ENCODE assay signal across 8 cellular contexts in genomic region chr14:75310295-75311059, GRCh38. TPM values are rescaled to one million over a fixed set of nuclear protein-coding genes. Genes with fewer than 3 reads are reported as not detected.
DNase-seq lines count a peak whose midpoint lies in the region; ATAC-seq and TF ChIP-seq lines count a peak whose summit lies in the region.

No MANE protein-coding gene starts in this region.

- H2BK5ac ChIP-seq in IMR-90 (ENCODE audit: low read depth, low read length, poor library complexity, severe bottlenecking): no peak overlapping the region

- no peak overlapping the region for H2BK120ac ChIP-seq in IMR-90 (ENCODE audit: low read depth, low read length)

- intact Hi-C loops in IMR-90 (cut with micrococcal nuclease): no loop called here
- intact Hi-C loops in left ventricle myocardium inferior (cut with micrococcal nuclease): no loop called here
- intact Hi-C loops in prostate gland (cut with DNase I): loop anchor here (10.0 kb wide), 1 partner anchor 114 kb away; the partner anchor contains the start of gene JDP2
- intact Hi-C loops in naive thymus-derived CD4-positive, alpha-beta T cell (cut with micrococcal nuclease): no loop called here

- H3K4ac ChIP-seq in IMR-90 (ENCODE audit: low read depth, low read length): peak overlapping the region; percentile 44; the same call in 1 of the 2 replicates

- peak overlapping the region in 1 of 2 experiments; percentile 4; a peak in 1 of 4 replicates for H4K8ac ChIP-seq in IMR-90 (ENCODE audit: low read depth in 2 of 2, low read length in 2 of 2)

- H3K4me2 ChIP-seq in IMR-90 (ENCODE audit: low read depth, low read length): peak overlapping the region; percentile 20; the same call in 1 of the 2 replicates

- H3K9me3 ChIP-seq in IMR-90 (ENCODE audit: control insufficient read depth, insufficient read depth, low read length) (no peaks in the 10 kb centered on the region), left ventricle myocardium inferior (replicated peaks) (no peaks in the 10 kb centered on the region), prostate gland (no peaks in the 10 kb centered on the region)
- no peaks in the 10 kb centered on the region for H3K9me3 ChIP-seq in naive thymus-derived CD4-positive, alpha-beta T cell (ENCODE audit: control insufficient read depth in 2 of 3, low read length in 3 of 3)

- no peak overlapping the region; the same call in 1 of the 2 replicates for H4K5ac ChIP-seq in IMR-90 (ENCODE audit: low read depth, low read length)

- no peak overlapping the region for H3K27ac Mint-ChIP-seq in activated T-cell treated with anti-CD3 and anti-CD28 coated beads, Interleukin-2, amount 50 U/mL, for 72 hours
- no peak overlapping the region for H3K27ac Mint-ChIP-seq in naive thymus-derived CD4-positive, alpha-beta T cell

- H3K27ac ChIP-seq in IMR-90 (ENCODE audit: insufficient read depth, low read length) (peak overlapping the region; percentile 39; the same call in 1 of the 2 replicates), left ventricle myocardium inferior (replicated peaks) (peak overlapping the region; percentile 76), prostate gland (peak overlapping the region; percentile 46 to 63)
- no peak overlapping the region for H3K27ac ChIP-seq in naive thymus-derived CD4-positive, alpha-beta T cell (ENCODE audit: low read depth, low read length)

- no peak for TF ChIP-seq RAD21 in IMR-90 (IDR thresholded peaks at IDR 0.05; ENCODE audit: low read length)

- H3K4me3 ChIP-seq in IMR-90 (ENCODE audit: insufficient read depth, low read depth, low read length): no peak overlapping the region
- H3K4me3 ChIP-seq in left ventricle myocardium inferior: peak overlapping the region; percentile 34
- H3K4me3 ChIP-seq in prostate gland: no peak overlapping the region
- H3K4me3 ChIP-seq in naive thymus-derived CD4-positive, alpha-beta T cell (ENCODE audit: low read length): no peak overlapping the region

- H3K27me3 Mint-ChIP-seq in activated T-cell treated with anti-CD3 and anti-CD28 coated beads, Interleukin-2, amount 50 U/mL, for 72 hours (ENCODE audit: low read depth): peaks cover 10% of the 10 kb centered on the region
- peaks cover 0 to 12% (median 4%) of the 10 kb centered on the region in 5 donors for H3K27me3 Mint-ChIP-seq in naive thymus-derived CD4-positive, alpha-beta T cell

- H3K56ac ChIP-seq in IMR-90 (ENCODE audit: extremely low read depth, insufficient read depth, low read length): no peak overlapping the region

- CTCF ChIA-PET in IMR-90 (lab: Yijun Ruan, JAX): interaction anchor here (0.6 to 4.6 kb wide), 6 partner anchors 11 to 250 kb away, joined by 3 to 24 read pairs (median 3); no protein-coding TSS in a partner anchor
- CTCF ChIA-PET in naive thymus-derived CD4-positive, alpha-beta T cell (lab: Charles Lee): interaction anchor here (0.5 to 3.0 kb wide), 4 partner anchors 23 to 251 kb away, joined by 3 to 21 read pairs (median 6); no protein-coding TSS in a partner anchor

- peak overlapping the region; percentile 63 for H2AFZ ChIP-seq in IMR-90 (replicated peaks; ENCODE audit: low read length, poor library complexity)

- in situ Hi-C loops in IMR-90 (cut with MboI; ENCODE audit: low sequenced_read_pairs): no loop called here

- no peak overlapping the region for H2AK5ac ChIP-seq in IMR-90 (ENCODE audit: low read depth, low read length)

- peaks cover 9% of the 10 kb centered on the region for H3K4me1 ChIP-seq in IMR-90 (ENCODE audit: control insufficient read depth, insufficient read depth, low read length)
- peaks cover 44% of the 10 kb centered on the region for H3K4me1 ChIP-seq in left ventricle myocardium inferior
- no peaks in the 10 kb centered on the region for H3K4me1 ChIP-seq in prostate gland (replicated peaks)
- H3K4me1 ChIP-seq in naive thymus-derived CD4-positive, alpha-beta T cell (ENCODE audit: control insufficient read depth in 2 of 2, insufficient read depth in 2 of 2, low read length in 2 of 2): peaks cover 0 to 3% of the 10 kb centered on the region in 2 donors

- H3K36me3 ChIP-seq in IMR-90 (ENCODE audit: control insufficient read depth, insufficient read depth, low read length) (no peaks in the 10 kb centered on the region), left ventricle myocardium inferior (no peaks in the 10 kb centered on the region), prostate gland (no peaks in the 10 kb centered on the region)
- H3K36me3 ChIP-seq in naive thymus-derived CD4-positive, alpha-beta T cell (ENCODE audit: control insufficient read depth in 2 of 3, insufficient read depth in 3 of 3, low read length in 3 of 3): no peaks in the 10 kb centered on the region

- H3K9me3 Mint-ChIP-seq in activated T-cell treated with anti-CD3 and anti-CD28 coated beads, Interleukin-2, amount 50 U/mL, for 72 hours: no peaks in the 10 kb centered on the region
- peaks cover 0 to 3% (median 0%) of the 10 kb centered on the region in 11 donors for H3K9me3 Mint-ChIP-seq in naive thymus-derived CD4-positive, alpha-beta T cell

- H3K27me3 ChIP-seq in IMR-90 (ENCODE audit: control insufficient read depth, insufficient read depth, low read length) (peaks cover 3% of the 10 kb centered on the region; the same call in 1 of the 2 replicates), left ventricle myocardium inferior (ENCODE audit: low read depth) (no peaks in the 10 kb centered on the region), prostate gland (replicated peaks; ENCODE audit: insufficient read depth) (no peaks in the 10 kb centered on the region)
- no peaks in the 10 kb centered on the region for H3K27me3 ChIP-seq in naive thymus-derived CD4-positive, alpha-beta T cell (ENCODE audit: control insufficient read depth in 2 of 2, insufficient read depth in 2 of 2, low read length in 2 of 2)

- ATAC-seq in IMR-90 (ENCODE audit: low read depth) (peak; percentile 71), HG02759 (IDR thresholded peaks at IDR 0.05; ENCODE audit: unreplicated experiment) (no peak), GM21381 (IDR thresholded peaks at IDR 0.05; ENCODE audit: unreplicated experiment) (no peak)
- no peak for ATAC-seq in activated T-cell treated with anti-CD3 and anti-CD28 coated beads, Interleukin-2, amount 50 U/mL, for 72 hours (replicated peaks in 1 of 2)
- ATAC-seq in naive thymus-derived CD4-positive, alpha-beta T cell: no peak

- H3K14ac ChIP-seq in IMR-90 (replicated peaks; ENCODE audit: low read depth, low read length): no peak overlapping the region

- H3K18ac ChIP-seq in IMR-90 (ENCODE audit: low read depth, low read length): 0 out of 2 replicates have a peak overlapping the region, but pooled peaks have one; percentile 19

- no peak overlapping the region for H3K9ac ChIP-seq in IMR-90 (ENCODE audit: low read depth, low read length)

- DNase-seq in IMR-90 (peak; percentile 86), amygdala (lab: John Stamatoyannopoulos, UW) (peak in 55 of 56 donors; percentile 41 to 94 (median 80)), left ventricle myocardium inferior (peak; percentile 89), prostate gland (ENCODE audit: low spot score) (peak; percentile 60)
- no peak for DNase-seq in activated T-cell treated with anti-CD3 and anti-CD28 coated beads, Interleukin-2, amount 50 U/mL, for 72 hours
- no peak for DNase-seq in naive thymus-derived CD4-positive, alpha-beta T cell

- no peak overlapping the region for H3K4me3 Mint-ChIP-seq in activated T-cell treated with anti-CD3 and anti-CD28 coated beads, Interleukin-2, amount 50 U/mL, for 72 hours
- no peak overlapping the region for H3K4me3 Mint-ChIP-seq in naive thymus-derived CD4-positive, alpha-beta T cell

- no peaks in the 10 kb centered on the region for H3K79me1 ChIP-seq in IMR-90 (ENCODE audit: low read depth in 1 of 2, low read length in 2 of 2)

- peaks cover 17% of the 10 kb centered on the region for H3K4me1 Mint-ChIP-seq in activated T-cell treated with anti-CD3 and anti-CD28 coated beads, Interleukin-2, amount 50 U/mL, for 72 hours (ENCODE audit: low read depth)
- peaks cover 0 to 22% (median 7%) of the 10 kb centered on the region in 7 donors for H3K4me1 Mint-ChIP-seq in naive thymus-derived CD4-positive, alpha-beta T cell

- TF ChIP-seq CTCF in IMR-90 (conservative IDR thresholded peaks at IDR 0.05; ENCODE audit: low read depth, low read length) (no peak), left ventricle myocardium inferior (IDR thresholded peaks at IDR 0.05; ENCODE audit: borderline replicate concordance) (no peak), prostate gland (IDR thresholded peaks at IDR 0.05) (no peak)

- peak overlapping the region; percentile 3 for H2AK9ac ChIP-seq in IMR-90 (replicated peaks; ENCODE audit: low read depth, low read length, poor library complexity)

- no peaks in the 10 kb centered on the region for H3K36me3 Mint-ChIP-seq in activated T-cell treated with anti-CD3 and anti-CD28 coated beads, Interleukin-2, amount 50 U/mL, for 72 hours (ENCODE audit: insufficient read depth in 2 of 2)
- H3K36me3 Mint-ChIP-seq in naive thymus-derived CD4-positive, alpha-beta T cell: no peaks in the 10 kb centered on the region

- POLR2A ChIA-PET in IMR-90 (lab: Charles Lee; ENCODE audit: unreplicated experiment): interaction anchor here (0.6 kb wide), 1 partner anchor 502 kb away, joined by 3 read pairs; no protein-coding TSS in a partner anchor
- POLR2A ChIA-PET in naive thymus-derived CD4-positive, alpha-beta T cell (lab: Charles Lee): interaction anchor here (0.7 kb wide), 1 partner anchor 239 kb away, joined by 3 read pairs; no protein-coding TSS in a partner anchor

- H2BK15ac ChIP-seq in IMR-90 (ENCODE audit: low read depth, low read length): no peak overlapping the region

- no peaks in the 10 kb centered on the region; the same call in 1 of the 2 replicates for H3K9me1 ChIP-seq in IMR-90 (ENCODE audit: insufficient read depth, low read length)

- H4K91ac ChIP-seq in IMR-90 (ENCODE audit: insufficient read depth, low read depth, low read length): no peak overlapping the region

- no peak overlapping the region for H2BK20ac ChIP-seq in IMR-90 (ENCODE audit: low read depth, low read length)

- 8% methylated on average over 2 of the region's 11 CpGs; no CpG with 5 or more reads in 1 of the 2 experiments for WGBS in IMR-90 (ENCODE audit: extremely low coverage in 2 of 2, insufficient read length in 1 of 2), 2 experiments
- 15% methylated on average over 11 of the region's 11 CpGs for WGBS in prostate gland

- no peaks in the 10 kb centered on the region for H4K20me1 ChIP-seq in IMR-90 (ENCODE audit: insufficient read depth, low read length)

- dilution Hi-C loops in IMR-90 (cut with HindIII; ENCODE audit: low sequenced_read_pairs, unreplicated experiment): loop anchor here (25.0 kb wide), 1 partner anchor 173 kb away; the partner anchor contains the start of gene NEK9

- no peak overlapping the region for H3K23ac ChIP-seq in IMR-90 (ENCODE audit: low read depth, low read length)

- BruUV-seq in IMR-90 (replicated peaks; lab: Mats Ljungman, UMichigan): no TSS peak

- TF ChIP-seq POLR2A in IMR-90 (IDR thresholded peaks at IDR 0.05; ENCODE audit: low read depth, low read length): no peak
- TF ChIP-seq POLR2A in prostate gland (IDR thresholded peaks at IDR 0.05): no peak

RNA-seq across cellular contexts. Expression of gene FOS, which starts 31.8 kb away (rescaled TPM):
- 53.6 and 86.7 TPM in 2 replicates for total RNA-seq in IMR-90 (2012; rRNA removed)
- polyA plus RNA-seq in IMR-90 (2012; rRNA removed): 171 and 406 TPM in 2 replicates
- polyA plus RNA-seq in IMR-90 (2012; cell fraction: cytosol; rRNA removed): 405 and 665 TPM in 2 replicates
- 1,840 and 2,271 TPM in 2 replicates for polyA plus RNA-seq in IMR-90 (2012; cell fraction: nucleus; rRNA removed; ENCODE audit: low replicate concordance)
- total RNA-seq in left ventricle myocardium inferior: 9.7 TPM
- total RNA-seq in prostate gland: 100 to 1,000 TPM in 1 of 2 donors, 10 to 100 TPM in 1; 73.9 to 127 TPM
- total RNA-seq in activated T-cell treated with anti-CD3 and anti-CD28 coated beads, Interleukin-2, amount 50 U/mL, for 72 hours: 10 to 100 TPM; 39.1 to 41.7 TPM
- total RNA-seq in naive thymus-derived CD4-positive, alpha-beta T cell: 1,000 to 10,000 TPM in 2 of 5 experiments, 10 to 100 TPM in 2, 1 to 10 TPM in 1; 9.4 to 4,557 (median 14.4) TPM
- 10 to 100 TPM; 27.5 to 96.7 TPM for polyA plus RNA-seq in naive thymus-derived CD4-positive, alpha-beta T cell

Comparison
In these comparisons a context has a peak if more than half of its experiments do, and no peak if none do; other contexts are left out.
1. DNase-seq: peak in IMR-90 (single experiment), amygdala (55 of 56), left ventricle myocardium inferior (single experiment) and prostate gland (single experiment); none in activated T-cell treated with anti-CD3 and anti-CD28 coated beads, Interleukin-2, amount 50 U/mL, for 72 hours (0 of 2) and naive thymus-derived CD4-positive, alpha-beta T cell (0 of 9).